In the genomic region with DNA sequence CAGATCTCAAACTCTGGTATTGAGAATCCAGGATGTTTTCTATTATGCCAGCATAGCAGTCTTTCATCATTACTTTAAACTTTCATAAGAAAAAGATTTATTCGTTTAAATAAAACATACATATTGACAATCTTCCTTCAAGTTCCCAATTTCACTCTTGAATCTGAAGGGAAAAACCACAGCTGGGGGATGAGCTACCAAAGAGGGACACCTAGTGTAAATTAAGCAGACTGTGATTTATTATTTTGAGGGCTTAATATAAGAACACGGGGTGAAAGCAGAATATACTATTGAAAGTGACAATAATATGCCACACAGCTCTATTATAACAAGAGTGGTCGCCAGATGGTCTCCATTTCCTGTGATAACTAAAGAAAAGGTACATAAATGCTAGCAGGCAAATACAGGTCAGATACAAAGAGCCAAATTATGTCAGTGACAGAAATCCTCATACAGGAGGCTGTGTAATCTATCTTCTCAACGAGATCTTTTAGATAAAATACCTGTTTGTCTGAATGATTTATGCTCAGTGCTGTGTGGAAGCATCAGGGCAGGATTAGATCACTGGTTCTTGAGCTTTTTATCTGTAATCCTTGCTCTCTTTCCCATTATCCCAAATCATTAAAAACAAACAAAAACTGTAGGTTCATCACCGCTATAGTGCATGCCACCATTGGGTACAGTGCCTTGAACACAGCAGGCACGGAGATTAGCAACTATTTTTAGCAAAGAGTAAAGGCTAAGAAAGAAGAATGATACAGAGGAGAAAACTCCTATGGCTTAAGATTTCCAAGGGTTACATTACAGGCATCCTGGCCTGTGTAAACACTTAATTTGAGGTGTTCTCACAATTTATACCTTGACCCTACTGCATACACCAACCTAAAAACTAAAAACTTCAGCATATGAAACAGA, we compare ENCODE assay signal across 1 cellular context.
TF ChIP-seq lines count a peak whose summit lies in the region.

No MANE protein-coding gene starts in this region.

TF ChIP-seq in SK-N-SH, 30 proteins besides CTCF, POLR2A, EP300 and RAD21 (continued from another document):
- peak; percentile 40 for TF ChIP-seq TCF12 (IDR thresholded peaks at IDR 0.05)
- no peak for TF ChIP-seq TAF1 (IDR thresholded peaks at IDR 0.05; ENCODE audit: borderline replicate concordance, low read depth, low read length)
